9 cellular contexts compared by ENCODE assay signal in genomic region chr2:218282173-218282991, GRCh38. TPM values are rescaled to one million over a fixed set of nuclear protein-coding genes. Genes with fewer than 3 reads are reported as not detected.
DNase-seq lines count a peak whose midpoint lies in the region; ATAC-seq, FAIRE-seq and TF ChIP-seq lines count a peak whose summit lies in the region.
"Had no signal": no experiment of that assay in that cellular context is flagged by ENCODE, and none has a peak within 500 bp of the region (broad histone marks: within the 10 kb centered on the region; RNA-seq: fewer than 3 reads in every experiment).

No MANE protein-coding gene starts in this region.

- no peak for FAIRE-seq in H1 (lab: Jason Lieb, UNC)

- POLR2A ChIA-PET in H1 (lab: Charles Lee; ENCODE audit: partially characterized antibody): interaction anchor here (0.8 to 1.9 kb wide), 5 partner anchors 9 to 254 kb away, joined by 3 to 4 read pairs (median 3); no protein-coding TSS in a partner anchor

- no peak overlapping the region for H4K5ac ChIP-seq in H1 (ENCODE audit: insufficient read length, low read depth, low read length)

- no peak overlapping the region for H3K9ac ChIP-seq in H1 (replicated peaks in 1 of 4; ENCODE audit: extremely low read depth in 1 of 4, low read depth in 3 of 4, low read length in 3 of 4)
- H3K9ac ChIP-seq: KMS-11 had no signal

- no peak overlapping the region for H3K4ac ChIP-seq in H1 (replicated peaks; ENCODE audit: insufficient read length, low read depth, low read length)

- H3K27ac ChIP-seq in H1 (ENCODE audit: low read depth, low read length) (no peak overlapping the region), ovary (no peak overlapping the region)
- H3K27ac ChIP-seq: KMS-11 had no signal

- no peak overlapping the region for H2BK5ac ChIP-seq in H1 (ENCODE audit: low read depth, low read length)

- H4K20me1 ChIP-seq in H1 (replicated peaks in 1 of 2; ENCODE audit: control insufficient read depth in 1 of 2, insufficient read depth in 2 of 2, low read length in 2 of 2): peaks cover 0 to 13% of the 10 kb centered on the region in 2 experiments

- H3K14ac ChIP-seq in H1 (ENCODE audit: insufficient read length): no peak overlapping the region

- no peak for ATAC-seq in natural killer cell
- ATAC-seq in GM21526 (IDR thresholded peaks at IDR 0.05; ENCODE audit: low FRiP score, unreplicated experiment): no peak
- ATAC-seq in GM18517 (IDR thresholded peaks at IDR 0.05; ENCODE audit: unreplicated experiment): no peak

- H3K36me3 Mint-ChIP-seq in natural killer cell: peaks cover 1% of the 10 kb centered on the region

- CTCF ChIA-PET in H1 (lab: Charles Lee; ENCODE audit: partially characterized antibody): interaction anchor here (1.0 to 9.2 kb wide), 4 partner anchors 9 to 121 kb away, joined by 3 to 131 read pairs (median 4); partner anchors contain the start of genes AAMP and PNKD

- no peak overlapping the region for H2AFZ ChIP-seq in H1 (ENCODE audit: low read length)

- H3K9me3 Mint-ChIP-seq in natural killer cell: no peaks in the 10 kb centered on the region

- no peaks in the 10 kb centered on the region for H3K27me3 Mint-ChIP-seq in natural killer cell (ENCODE audit: low read depth in 2 of 2)

- TF ChIP-seq RAD21 in H1 (IDR thresholded peaks at IDR 0.05 in 1 of 2, conservative IDR thresholded peaks at IDR 0.05 in 1 of 2; ENCODE audit: low read depth in 2 of 2, low read length in 2 of 2): no peak

- no peak overlapping the region for H4K91ac ChIP-seq in H1 (replicated peaks; ENCODE audit: insufficient read length, low read length)

- H3K79me2 ChIP-seq in H1 (ENCODE audit: control insufficient read depth in 1 of 2, insufficient read depth in 2 of 2, low read length in 2 of 2): no peaks in the 10 kb centered on the region

- no peak overlapping the region for H2BK20ac ChIP-seq in H1 (ENCODE audit: low read length)

- H3K4me3 ChIP-seq in H1 (ENCODE audit: extremely low read depth in 1 of 4, insufficient read depth in 2 of 4, low read depth in 3 of 4, low read length in 4 of 4) (no peak overlapping the region), ovary (no peak overlapping the region)

- no peak overlapping the region for H3K18ac ChIP-seq in H1 (ENCODE audit: extremely low read depth, low read length)

- TF ChIP-seq EP300 in H1 (IDR thresholded peaks at IDR 0.05; ENCODE audit: borderline replicate concordance in 1 of 2, low read depth in 2 of 2, low read length in 2 of 2): no peak
- no peak for TF ChIP-seq EP300 in ovary (IDR thresholded peaks at IDR 0.05)

- H3K36me3 ChIP-seq in H1 (ENCODE audit: control insufficient read depth in 2 of 4, insufficient read depth in 4 of 4, low read length in 3 of 4): peaks cover 0 to 6% (median 0%) of the 10 kb centered on the region in 4 experiments; a peak in 3 of 8 replicates
- no peaks in the 10 kb centered on the region for H3K36me3 ChIP-seq in ovary

- H3K56ac ChIP-seq in H1 (replicated peaks; ENCODE audit: insufficient read length, low read depth, low read length): no peak overlapping the region

- no peak overlapping the region for H3K23ac ChIP-seq in H1 (ENCODE audit: insufficient read length)

- intact Hi-C loops in natural killer cell (cut with micrococcal nuclease): no loop called here
- intact Hi-C loops in ovary (cut with DNase I): no loop called here

- H3K4me1 ChIP-seq in H1 (replicated peaks in 1 of 4; ENCODE audit: control insufficient read depth in 3 of 4, insufficient read depth in 4 of 4, low read length in 3 of 4) (peaks cover 5 to 11% (median 7%) of the 10 kb centered on the region in 4 experiments; a peak in 4 of 7 replicates), ovary (ENCODE audit: insufficient read depth) (peaks cover 21% of the 10 kb centered on the region)

- H2BK15ac ChIP-seq in H1 (ENCODE audit: low read length): no peak overlapping the region

- H4K8ac ChIP-seq in H1 (ENCODE audit: extremely low read depth, insufficient read depth, low read length): 0 out of 2 replicates have a peak overlapping the region, but pooled peaks have one; percentile 35

- H3K9me3 ChIP-seq in H1 (ENCODE audit: insufficient read depth in 2 of 2, low read depth in 1 of 2, low read length in 1 of 2) (no peaks in the 10 kb centered on the region), ovary (no peaks in the 10 kb centered on the region)

- peak overlapping the region; percentile 100 for H3K27ac Mint-ChIP-seq in natural killer cell

- peaks cover 40 to 71% of the 10 kb centered on the region in 2 donors for H3K4me1 Mint-ChIP-seq in natural killer cell

- no peak overlapping the region for H3K4me2 ChIP-seq in H1 (ENCODE audit: insufficient read depth in 1 of 2, low read depth in 2 of 2, low read length in 2 of 2)
- H3K4me2 ChIP-seq: KMS-11 had no signal

- WGBS in H1 (ENCODE audit: extremely low coverage in 1 of 2, insufficient coverage in 1 of 2, insufficient read length in 1 of 2, insufficient replicate concordance in 2 of 2, low coverage in 1 of 2, low lambda C conversion rate in 2 of 2, missing lambda C conversion rate in 1 of 2), 2 experiments: 90% methylated on average over 16 of the region's 17 CpGs; no CpG with 5 or more reads in 1 of the 2 experiments
- 54 to 56% (median 54%) methylated on average over 17 of the region's 17 CpGs for WGBS in ovary, 3 donors

- H2AK5ac ChIP-seq in H1 (ENCODE audit: low read depth, low read length): no peak overlapping the region

- H3K27me3 ChIP-seq in H1 (replicated peaks in 1 of 4; ENCODE audit: control insufficient read depth in 3 of 4, extremely low read depth in 1 of 4, insufficient read depth in 3 of 4, low read length in 3 of 4) (no peaks in the 10 kb centered on the region), ovary (no peaks in the 10 kb centered on the region)

- TF ChIP-seq POLR2A in H1 (IDR thresholded peaks at IDR 0.05; ENCODE audit: control extremely low read depth in 1 of 2, low read depth in 2 of 2, low read length in 2 of 2) (no peak), ovary (IDR thresholded peaks at IDR 0.05) (no peak)

- no peaks in the 10 kb centered on the region for H3K23me2 ChIP-seq in H1 (ENCODE audit: low read depth, low read length)

- 0 out of 2 replicates have a peak, but pooled peaks cover 8% of the 10 kb centered on the region for H3K79me1 ChIP-seq in H1 (ENCODE audit: low read depth, low read length)

- H2BK120ac ChIP-seq in H1 (replicated peaks; ENCODE audit: low read depth, low read length): no peak overlapping the region

- TF ChIP-seq CTCF in H1 (IDR thresholded peaks at IDR 0.05; ENCODE audit: control extremely low read depth in 1 of 3, insufficient read depth in 1 of 3, low read depth in 1 of 3, low read length in 3 of 3) (no peak), natural killer cell (IDR thresholded peaks at IDR 0.05) (no peak), ovary (IDR thresholded peaks at IDR 0.05) (no peak)

- peak; percentile 54 for DNase-seq in AG08396 (ENCODE audit: low spot score)
- peak; percentile 36 for DNase-seq in NCI-H2171 treated with DMSO at 0.1 percent for 48 hours (lab: John Stamatoyannopoulos, UW)
- DNase-seq in H1 (ENCODE audit: low read depth in 1 of 2, low spot score in 2 of 2): no peak
- no peak for DNase-seq in natural killer cell
- DNase-seq in activated CD4-positive, CD25-positive, alpha-beta regulatory T cell (lab: John Stamatoyannopoulos, UW): no peak
- no peak for DNase-seq in ovary

- H3K4me3 Mint-ChIP-seq in natural killer cell: no peak overlapping the region

- H2BK12ac ChIP-seq in H1 (ENCODE audit: low read depth, low read length): no peak overlapping the region

RNA-seq across cellular contexts. Expression of gene TMBIM1, which starts 9.9 kb away (rescaled TPM):
- 22.1 and 24.5 TPM in 2 replicates for total RNA-seq in H1 (2021; fragmentation: NEBNext Ultra II Directional; extraction: Animal tissue kit (Norgen Biotek cat#: 25700))
- 36.8 and 43.6 TPM in 2 replicates for polyA plus RNA-seq in H1 (2011; rRNA removed)
- 23.4 TPM for polyA plus RNA-seq in H1 (2011; cell fraction: cytosol; rRNA removed)
- 42.4 TPM for polyA plus RNA-seq in H1 (2011; cell fraction: nucleus; rRNA removed)
- 24.9 to 38.2 TPM (median 34.3 TPM) in 4 replicates for polyA plus RNA-seq in H1 (2012, experiment 1 of 2)
- polyA plus RNA-seq in H1 (2012, experiment 2 of 2): 42.7 TPM
- polyA plus RNA-seq in H1 (2013, experiment 1 of 2): 36.6 TPM
- polyA plus RNA-seq in H1 (2013, experiment 2 of 2): 40.2 TPM
- 37.0 and 45.4 TPM in 2 replicates for polyA minus RNA-seq in H1 (2011; rRNA and poly(A)+ RNA removed)
- polyA minus RNA-seq in H1 (2011; cell fraction: cytosol; rRNA and poly(A)+ RNA removed): 12.4 TPM
- polyA minus RNA-seq in H1 (2011; cell fraction: nucleus; rRNA and poly(A)+ RNA removed): 11.7 TPM
- total RNA-seq in natural killer cell: 100 to 1,000 TPM in 1 of 3 donors, 10 to 100 TPM in 2; 84.9 to 107 (median 95.1) TPM
- total RNA-seq in ovary: 100 to 1,000 TPM in 6 of 7 donors, 10 to 100 TPM in 1; 80.6 to 137 (median 114) TPM
- polyA plus RNA-seq in ovary: 100 to 1,000 TPM; 106 to 259 TPM

RNA-seq across cellular contexts. Expression of gene PNKD, which starts 12.1 kb away (rescaled TPM):
- 43.9 and 44.4 TPM in 2 replicates for total RNA-seq in H1 (2021; fragmentation: NEBNext Ultra II Directional; extraction: Animal tissue kit (Norgen Biotek cat#: 25700))
- polyA plus RNA-seq in H1 (2011; rRNA removed): 65.4 and 83.4 TPM in 2 replicates
- polyA plus RNA-seq in H1 (2011; cell fraction: cytosol; rRNA removed): 61.9 TPM
- 67.0 TPM for polyA plus RNA-seq in H1 (2011; cell fraction: nucleus; rRNA removed)
- 53.5 to 61.6 TPM (median 57.9 TPM) in 4 replicates for polyA plus RNA-seq in H1 (2012, experiment 1 of 2)
- 48.8 TPM for polyA plus RNA-seq in H1 (2012, experiment 2 of 2)
- 55.6 TPM for polyA plus RNA-seq in H1 (2013, experiment 1 of 2)
- polyA plus RNA-seq in H1 (2013, experiment 2 of 2): 58.0 TPM
- polyA minus RNA-seq in H1 (2011; rRNA and poly(A)+ RNA removed): 15.9 and 16.8 TPM in 2 replicates
- 5.7 TPM for polyA minus RNA-seq in H1 (2011; cell fraction: cytosol; rRNA and poly(A)+ RNA removed)
- polyA minus RNA-seq in H1 (2011; cell fraction: nucleus; rRNA and poly(A)+ RNA removed): 13.5 TPM
- 10 to 100 TPM; 18.8 to 21.3 (median 18.9) TPM for total RNA-seq in natural killer cell
- total RNA-seq in ovary: 10 to 100 TPM; 37.3 to 59.6 (median 48.1) TPM
- polyA plus RNA-seq in ovary: 10 to 100 TPM; 23.3 to 74.5 TPM

RNA-seq across cellular contexts. Expression of gene AAMP, which starts 12.4 kb away (rescaled TPM):
- 119 and 125 TPM in 2 replicates for total RNA-seq in H1 (2021; fragmentation: NEBNext Ultra II Directional; extraction: Animal tissue kit (Norgen Biotek cat#: 25700))
- polyA plus RNA-seq in H1 (2011; rRNA removed): 119 and 192 TPM in 2 replicates
- 160 TPM for polyA plus RNA-seq in H1 (2011; cell fraction: cytosol; rRNA removed)
- 186 TPM for polyA plus RNA-seq in H1 (2011; cell fraction: nucleus; rRNA removed)
- polyA plus RNA-seq in H1 (2012, experiment 1 of 2): 134 to 150 TPM (median 145 TPM) in 4 replicates
- polyA plus RNA-seq in H1 (2012, experiment 2 of 2): 97.6 TPM
- polyA plus RNA-seq in H1 (2013, experiment 1 of 2): 53.4 TPM
- polyA plus RNA-seq in H1 (2013, experiment 2 of 2): 54.8 TPM
- 67.0 and 74.5 TPM in 2 replicates for polyA minus RNA-seq in H1 (2011; rRNA and poly(A)+ RNA removed)
- polyA minus RNA-seq in H1 (2011; cell fraction: cytosol; rRNA and poly(A)+ RNA removed): 57.8 TPM
- 29.8 TPM for polyA minus RNA-seq in H1 (2011; cell fraction: nucleus; rRNA and poly(A)+ RNA removed)
- total RNA-seq in natural killer cell: 10 to 100 TPM; 52.5 to 61.6 (median 60.0) TPM
- 100 to 1,000 TPM in 5 of 7 donors, 10 to 100 TPM in 2; 86.5 to 123 (median 106) TPM for total RNA-seq in ovary
- polyA plus RNA-seq in ovary: 100 to 1,000 TPM in 1 of 2 donors, 10 to 100 TPM in 1; 71.1 to 144 TPM

RNA-seq across cellular contexts. Expression of gene GPBAR1, which starts 21.6 kb away (rescaled TPM):
- total RNA-seq in H1 (2021; fragmentation: NEBNext Ultra II Directional; extraction: Animal tissue kit (Norgen Biotek cat#: 25700)): 0.32 and 0.63 TPM in 2 replicates
- polyA plus RNA-seq in H1 (2011; rRNA removed): 0.49 and 0.59 TPM in 2 replicates
- 0.36 TPM for polyA plus RNA-seq in H1 (2011; cell fraction: cytosol; rRNA removed)
- polyA plus RNA-seq in H1 (2011; cell fraction: nucleus; rRNA removed): 0.70 TPM
- 0.28 to 0.38 TPM (median 0.29 TPM) in 3 of 4 replicates, not detected in the other for polyA plus RNA-seq in H1 (2012, experiment 1 of 2)
- 0.22 TPM for polyA plus RNA-seq in H1 (2012, experiment 2 of 2)
- 0.20 TPM for polyA plus RNA-seq in H1 (2013, experiment 1 of 2)
- polyA plus RNA-seq in H1 (2013, experiment 2 of 2): 0.24 TPM
- polyA minus RNA-seq in H1 (2011; rRNA and poly(A)+ RNA removed): 0.22 and 0.54 TPM in 2 replicates
- polyA minus RNA-seq in H1 (2011; cell fraction: cytosol; rRNA and poly(A)+ RNA removed): not detected
- 0.60 TPM for polyA minus RNA-seq in H1 (2011; cell fraction: nucleus; rRNA and poly(A)+ RNA removed)
- total RNA-seq in natural killer cell: 1 to 10 TPM; 1.4 to 3.3 (median 2.6) TPM
- total RNA-seq in ovary: 1 to 10 TPM in 5 of 7 donors, under 1 TPM in 2; 0.38 to 3.8 (median 2.1) TPM
- polyA plus RNA-seq in ovary: 1 to 10 TPM in 1 of 2 donors, under 1 TPM in 1; 0.28 to 2.8 TPM

Comparison
In these comparisons a context has a peak if more than half of its experiments do, and no peak if none do; other contexts are left out.
1. DNase-seq: peak in AG08396 (single experiment) and NCI-H2171 treated with DMSO at 0.1 percent for 48 hours (single experiment); none in H1 (0 of 2), natural killer cell (single experiment), activated CD4-positive, CD25-positive, alpha-beta regulatory T cell (0 of 4) and ovary (0 of 5).